30 cellular contexts compared by ENCODE assay signal in the genomic region with DNA sequence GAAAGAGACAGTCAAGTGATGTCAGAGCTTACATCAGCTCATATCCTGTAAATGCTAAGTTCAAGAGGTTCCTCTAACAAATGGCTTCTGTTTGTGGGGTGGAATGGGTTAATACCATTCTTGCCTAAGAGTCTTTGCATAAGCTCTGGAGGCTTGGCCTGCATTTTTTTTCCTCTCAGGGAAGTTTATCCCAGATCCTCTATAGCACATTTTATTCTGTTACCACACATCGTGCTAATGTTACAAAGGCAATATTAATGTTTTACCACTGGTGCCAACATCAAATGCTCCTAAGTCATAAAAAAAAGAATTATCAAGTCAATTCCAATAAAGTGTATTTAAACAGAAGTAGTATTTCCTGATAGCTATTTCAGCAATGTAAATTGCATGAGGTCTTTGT. TPM values are rescaled to one million over a fixed set of nuclear protein-coding genes. Genes with fewer than 3 reads are reported as not detected.
DNase-seq lines count a peak whose midpoint lies in the region; ATAC-seq, FAIRE-seq and TF ChIP-seq lines count a peak whose summit lies in the region.
"Had no signal": no experiment of that assay in that cellular context is flagged by ENCODE, and none has a peak within 500 bp of the region (broad histone marks: within the 10 kb centered on the region; RNA-seq: fewer than 3 reads in every experiment).

No MANE protein-coding gene starts in this region.

- H3K27me3 ChIP-seq in HUES64 (ENCODE audit: insufficient read depth, low read length) (no peaks in the 10 kb centered on the region), H1 (replicated peaks in 1 of 4; ENCODE audit: control insufficient read depth in 3 of 4, extremely low read depth in 1 of 4, insufficient read depth in 3 of 4, low read length in 3 of 4) (no peaks in the 10 kb centered on the region), small intestine (ENCODE audit: control insufficient read depth in 2 of 2, insufficient read depth in 2 of 2, low read length in 2 of 2) (no peaks in the 10 kb centered on the region)
- H3K27me3 ChIP-seq: tibial artery had no signal

- H2BK15ac ChIP-seq in H1 (ENCODE audit: low read length): no peak overlapping the region

- H4K91ac ChIP-seq in H1 (replicated peaks; ENCODE audit: insufficient read length, low read length): no peak overlapping the region

- no peak for TF ChIP-seq CTCF in H1 (IDR thresholded peaks at IDR 0.05; ENCODE audit: control extremely low read depth in 1 of 3, insufficient read depth in 1 of 3, low read depth in 1 of 3, low read length in 3 of 3)

- no peak overlapping the region for H3K4me2 ChIP-seq in H1 (ENCODE audit: insufficient read depth in 1 of 2, low read depth in 2 of 2, low read length in 2 of 2)

- no peak overlapping the region for H2BK5ac ChIP-seq in H1 (ENCODE audit: low read depth, low read length)

- H3K36me3 ChIP-seq in HUES64 (ENCODE audit: insufficient read depth, low read length) (no peaks in the 10 kb centered on the region), H1 (ENCODE audit: control insufficient read depth in 2 of 4, insufficient read depth in 4 of 4, low read length in 3 of 4) (no peaks in the 10 kb centered on the region), small intestine (ENCODE audit: control insufficient read depth in 2 of 2, insufficient read depth in 2 of 2, low read length in 2 of 2) (no peaks in the 10 kb centered on the region)
- H3K36me3 ChIP-seq: tibial artery had no signal

- no peaks in the 10 kb centered on the region for H4K20me1 ChIP-seq in H1 (replicated peaks in 1 of 2; ENCODE audit: control insufficient read depth in 1 of 2, insufficient read depth in 2 of 2, low read length in 2 of 2)

- CTCF ChIA-PET in H1 (lab: Charles Lee; ENCODE audit: partially characterized antibody): interaction anchor here (0.7 to 1.7 kb wide), 3 partner anchors 8 to 183 kb away, joined by 3 to 4 read pairs (median 3); no protein-coding TSS in a partner anchor

- H3K23ac ChIP-seq in H1 (ENCODE audit: insufficient read length): no peak overlapping the region

- no peaks in the 10 kb centered on the region for H3K23me2 ChIP-seq in H1 (ENCODE audit: low read depth, low read length)

- no peak overlapping the region for H2BK120ac ChIP-seq in H1 (replicated peaks; ENCODE audit: low read depth, low read length)

- DNase-seq in H1 (ENCODE audit: low read depth in 1 of 2, low spot score in 2 of 2): no peak
- DNase-seq in left colon: no peak
- DNase-seq in small intestine: peak; percentile 60
- DNase-seq in nucleus accumbens (lab: John Stamatoyannopoulos, UW): no peak
- DNase-seq: activated CD4-positive, alpha-beta memory T cell treated with anti-CD3 and anti-CD28 coated beads, Interleukin-2, amount 10 ng/mL, durations not matched to agents 7 days and 5 days; activated CD4-positive, CD25-positive, alpha-beta regulatory T cell; activated naive CD4-positive, alpha-beta T cell; activated T-cell treated with anti-CD3 and anti-CD28 coated beads, Interleukin-2, amount 50 U/mL, for 1 hour; aorta; CD8-positive, alpha-beta T cell; cerebellar nuclear complex; DMS53; effector CD8-positive, alpha-beta T cell; GOT3; head of caudate nucleus; Karpas-422; naive thymus-derived CD8-positive, alpha-beta T cell; NCI-H1092 treated with DMSO at 0.1 percent for 48 hours; NCI-H2029 treated with DMSO at 0.1 percent for 48 hours; NCI-H510A; stimulated activated naive CD4-positive, alpha-beta T cell treated with Interleukin-2 at 50 U/mL for 16 hours; T-helper 9 cell; tibial artery had no signal

- intact Hi-C loops in left colon (cut with DNase I, micrococcal nuclease): no loop called here

- no peak overlapping the region for H3K18ac ChIP-seq in H1 (ENCODE audit: extremely low read depth, low read length)

- H3K79me2 ChIP-seq in H1 (ENCODE audit: control insufficient read depth in 1 of 2, insufficient read depth in 2 of 2, low read length in 2 of 2): no peaks in the 10 kb centered on the region
- H3K79me2 ChIP-seq: parathyroid adenoma had no signal

- no peak overlapping the region for H2BK20ac ChIP-seq in H1 (ENCODE audit: low read length)

- H3K9me3 ChIP-seq in HUES64 (ENCODE audit: insufficient read depth, low read depth, low read length) (no peaks in the 10 kb centered on the region), H1 (ENCODE audit: insufficient read depth in 2 of 2, low read depth in 1 of 2, low read length in 1 of 2) (no peaks in the 10 kb centered on the region), small intestine (ENCODE audit: control insufficient read depth, low read depth) (no peaks in the 10 kb centered on the region)
- H3K9me3 ChIP-seq: tibial artery had no signal

- ATAC-seq in left colon (peak; percentile 62), GM19351 (IDR thresholded peaks at IDR 0.05; ENCODE audit: unreplicated experiment) (no peak), HG03139 (IDR thresholded peaks at IDR 0.05; ENCODE audit: unreplicated experiment) (no peak)
- ATAC-seq: CD8-positive, alpha-beta T cell; naive thymus-derived CD8-positive, alpha-beta T cell; SK-N-SH treated with all-trans-retinoic acid at 6 μM for 48 hours had no signal

- no peak overlapping the region for H3K4me3 ChIP-seq in HUES64 (ENCODE audit: low read length)
- H3K4me3 ChIP-seq in H1 (ENCODE audit: extremely low read depth in 1 of 4, insufficient read depth in 2 of 4, low read depth in 3 of 4, low read length in 4 of 4): no peak overlapping the region
- no peak overlapping the region for H3K4me3 ChIP-seq in small intestine (ENCODE audit: low read depth in 1 of 2, low read length in 2 of 2)
- H3K4me3 ChIP-seq: tibial artery had no signal

- TF ChIP-seq EP300 in H1 (IDR thresholded peaks at IDR 0.05; ENCODE audit: borderline replicate concordance in 1 of 2, low read depth in 2 of 2, low read length in 2 of 2): no peak

- H3K27ac ChIP-seq in HUES64 (ENCODE audit: low read depth, low read length) (peak overlapping the region; percentile 22; the same call in 1 of the 2 replicates), H1 (ENCODE audit: low read depth, low read length) (no peak overlapping the region), small intestine (ENCODE audit: low read depth in 1 of 2, low read length in 1 of 2) (no peak overlapping the region)
- H3K27ac ChIP-seq: parathyroid adenoma had no signal

- H2AFZ ChIP-seq in H1 (ENCODE audit: low read length): no peak overlapping the region
- H2AFZ ChIP-seq: parathyroid adenoma had no signal

- no peak for TF ChIP-seq POLR2A in H1 (IDR thresholded peaks at IDR 0.05; ENCODE audit: control extremely low read depth in 1 of 2, low read depth in 2 of 2, low read length in 2 of 2)

- H3K4ac ChIP-seq in H1 (replicated peaks; ENCODE audit: insufficient read length, low read depth, low read length): no peak overlapping the region

- H3K79me1 ChIP-seq in H1 (ENCODE audit: low read depth, low read length): no peaks in the 10 kb centered on the region

- H3K14ac ChIP-seq in H1 (ENCODE audit: insufficient read length): no peak overlapping the region

- no peak for TF ChIP-seq RAD21 in H1 (IDR thresholded peaks at IDR 0.05 in 1 of 2, conservative IDR thresholded peaks at IDR 0.05 in 1 of 2; ENCODE audit: low read depth in 2 of 2, low read length in 2 of 2)

- H3K56ac ChIP-seq in H1 (replicated peaks; ENCODE audit: insufficient read length, low read depth, low read length): no peak overlapping the region

- 80% methylated on average over 1 of the region's 1 CpG for WGBS in HUES64
- WGBS in H1 (ENCODE audit: extremely low coverage in 1 of 2, insufficient coverage in 1 of 2, insufficient read length in 1 of 2, insufficient replicate concordance in 2 of 2, low coverage in 1 of 2, low lambda C conversion rate in 2 of 2, missing lambda C conversion rate in 1 of 2), 2 experiments: 46% methylated on average over 1 of the region's 1 CpG; no CpG with 5 or more reads in 1 of the 2 experiments
- WGBS in small intestine, 3 donors: 13 to 24% (median 15%) methylated on average over 1 of the region's 1 CpG

- H2AK5ac ChIP-seq in H1 (ENCODE audit: low read depth, low read length): no peak overlapping the region

- POLR2A ChIA-PET in H1 (lab: Charles Lee; ENCODE audit: partially characterized antibody): interaction anchor here (0.7 to 1.4 kb wide), 3 partner anchors 8 to 724 kb away, joined by 3 to 4 read pairs (median 4); partner anchors contain the start of gene DNAJB14

- H4K8ac ChIP-seq in H1 (ENCODE audit: extremely low read depth, insufficient read depth, low read length): no peak overlapping the region

- FAIRE-seq in H1 (lab: Jason Lieb, UNC) (peak; percentile 60), small intestine (lab: Jason Lieb, UNC) (peak; percentile 64)

- no peak overlapping the region for H3K9ac ChIP-seq in HUES64 (ENCODE audit: low read depth, low read length)
- no peak overlapping the region for H3K9ac ChIP-seq in H1 (replicated peaks in 1 of 4; ENCODE audit: extremely low read depth in 1 of 4, low read depth in 3 of 4, low read length in 3 of 4)
- H3K9ac ChIP-seq: parathyroid adenoma had no signal

- H3K4me1 ChIP-seq in HUES64 (ENCODE audit: insufficient read depth, low read length) (peaks cover 12% of the 10 kb centered on the region), H1 (replicated peaks in 1 of 4; ENCODE audit: control insufficient read depth in 3 of 4, insufficient read depth in 4 of 4, low read length in 3 of 4) (peaks cover 0 to 5% (median 1%) of the 10 kb centered on the region in 4 experiments; a peak in 2 of 7 replicates), small intestine (ENCODE audit: control insufficient read depth in 2 of 2, insufficient read depth in 1 of 2, low read depth in 1 of 2, low read length in 1 of 2) (peaks cover 2% of the 10 kb centered on the region in 2 donors)
- H3K4me1 ChIP-seq: parathyroid adenoma had no signal

- H2BK12ac ChIP-seq in H1 (ENCODE audit: low read depth, low read length): no peak overlapping the region

- H4K5ac ChIP-seq in H1 (ENCODE audit: insufficient read length, low read depth, low read length): no peak overlapping the region

TF ChIP-seq in H1, 55 proteins besides CTCF, POLR2A, EP300 and RAD21:
- TF ChIP-seq SAP30 (IDR thresholded peaks at IDR 0.05; ENCODE audit: insufficient read depth, insufficient replicate concordance, low read length) (no peak), RFX5 (IDR thresholded peaks at IDR 0.05; ENCODE audit: borderline replicate concordance, low read depth, low read length) (no peak), CEBPB (IDR thresholded peaks at IDR 0.05; ENCODE audit: low read depth, low read length) (peak; percentile 79)

RNA-seq across cellular contexts. Expression of gene ADH6, which starts 2.9 kb away (rescaled TPM):
- polyA plus RNA-seq in HUES64 (2013, experiment 1 of 2): not detected
- not detected for polyA plus RNA-seq in HUES64 (2013, experiment 2 of 2)
- not detected in 2 replicates for total RNA-seq in H1 (2021; fragmentation: NEBNext Ultra II Directional; extraction: Animal tissue kit (Norgen Biotek cat#: 25700))
- polyA plus RNA-seq in H1 (2011; rRNA removed) (0.06 TPM in 1 of 2 replicates, not detected in the other), small intestine (10 to 100 TPM; 24.0 to 66.0 (median 33.5) TPM)
- polyA plus RNA-seq in H1 (2011; cell fraction: cytosol; rRNA removed): 0.21 TPM
- polyA plus RNA-seq in H1 (2011; cell fraction: nucleus; rRNA removed): 0.03 TPM
- polyA plus RNA-seq in H1 (2012, experiment 1 of 2): 0.18 to 0.72 TPM (median 0.42 TPM) in 3 of 4 replicates, not detected in the other
- polyA plus RNA-seq in H1 (2012, experiment 2 of 2): 0.05 TPM
- polyA plus RNA-seq in H1 (2013, experiment 1 of 2): 0.08 TPM
- polyA plus RNA-seq in H1 (2013, experiment 2 of 2): 0.13 TPM
- polyA minus RNA-seq in H1 (2011; rRNA and poly(A)+ RNA removed): not detected in 2 replicates
- polyA minus RNA-seq in H1 (2011; cell fraction: cytosol; rRNA and poly(A)+ RNA removed): not detected
- not detected for polyA minus RNA-seq in H1 (2011; cell fraction: nucleus; rRNA and poly(A)+ RNA removed)
- total RNA-seq in left colon: 10 to 100 TPM; 13.8 to 14.3 TPM
- total RNA-seq: activated CD4-positive, alpha-beta memory T cell treated with anti-CD3 and anti-CD28 coated beads, Interleukin-2, amount 10 ng/mL, durations not matched to agents 7 days and 5 days; CD8-positive, alpha-beta T cell; naive thymus-derived CD8-positive, alpha-beta T cell; RPMI7951; skeletal muscle tissue had no signal
- polyA plus RNA-seq: naive thymus-derived CD8-positive, alpha-beta T cell had no signal

Comparison
In these comparisons a context has a peak if more than half of its experiments do, and no peak if none do; other contexts are left out.
1. RNA of gene ADH6, which starts 2.9 kb away (total RNA-seq): 13.8 to 14.3 TPM in left colon; not detected in H1; every median in the first group is over 10 times any median in the second.